In genomic region chr1:110390692-110391232, GRCh38 we compare ENCODE assay signal across 9 cellular contexts. TPM values are rescaled to one million over a fixed set of nuclear protein-coding genes. Genes with fewer than 3 reads are reported as not detected.
DNase-seq lines count a peak whose midpoint lies in the region; ATAC-seq and TF ChIP-seq lines count a peak whose summit lies in the region.
"Had no signal": no experiment of that assay in that cellular context is flagged by ENCODE, and none has a peak within 500 bp of the region (broad histone marks: within the 10 kb centered on the region; RNA-seq: fewer than 3 reads in every experiment).

SLC16A4 (minus strand) TSS chr1:110391026; CDS start chr1:110389323, 1,703 bp downstream.

- H3K9me3 Mint-ChIP-seq in memory B cell, result no peaks in the 10 kb centered on the region
- H3K9me3 Mint-ChIP-seq in CD8-positive, alpha-beta T cell, result no peaks in the 10 kb centered on the region

- peaks cover 32% of the 10 kb centered on the region for H3K4me1 Mint-ChIP-seq in memory B cell
- no peaks in the 10 kb centered on the region for H3K4me1 Mint-ChIP-seq in CD8-positive, alpha-beta T cell (ENCODE audit: low read depth)

- H3K27ac ChIP-seq in upper lobe of right lung, result peak within 1 kb of the TSS; percentile 27
- H3K27ac ChIP-seq in CD8-positive, alpha-beta T cell (ENCODE audit: low read depth, low read length), result no peak within 1 kb of the TSS
- no peak within 1 kb of the TSS for H3K27ac ChIP-seq in PC-3 (ENCODE audit: low read length)
- H3K27ac ChIP-seq: cardiac muscle cell had no signal

- H2AFZ ChIP-seq in PC-3 (ENCODE audit: low read length), result no peak within 1 kb of the TSS

- TF ChIP-seq CTCF in upper lobe of right lung (IDR thresholded peaks at IDR 0.05) (no peak), PC-3 (conservative IDR thresholded peaks at IDR 0.05; ENCODE audit: low read depth, low read length) (no peak)
- no peak for TF ChIP-seq CTCF in CD8-positive, alpha-beta T cell (IDR thresholded peaks at IDR 0.05)

- H3K27me3 ChIP-seq in upper lobe of right lung (no peaks in the 10 kb centered on the region), PC-3 (ENCODE audit: low read length) (no peaks in the 10 kb centered on the region)
- H3K27me3 ChIP-seq in CD8-positive, alpha-beta T cell (ENCODE audit: insufficient read depth, low read length), result no peaks in the 10 kb centered on the region
- H3K27me3 ChIP-seq: cardiac muscle cell had no signal

- BruUV-seq in PC-3 (replicated peaks; lab: Mats Ljungman, UMichigan), result no TSS peak

- no peaks in the 10 kb centered on the region for H3K27me3 Mint-ChIP-seq in memory B cell
- no peaks in the 10 kb centered on the region for H3K27me3 Mint-ChIP-seq in CD8-positive, alpha-beta T cell (ENCODE audit: low read depth)

- POLR2A ChIA-PET in CD8-positive, alpha-beta T cell (lab: Charles Lee), result no interaction called here
- POLR2A ChIA-PET in PC-3 (lab: Charles Lee; ENCODE audit: unreplicated experiment), result no interaction called here

- H3K4me3 ChIP-seq in upper lobe of right lung (peak within 1 kb of the TSS; percentile 34), PC-3 (ENCODE audit: low read length) (no peak within 1 kb of the TSS)
- no peak within 1 kb of the TSS for H3K4me3 ChIP-seq in CD8-positive, alpha-beta T cell (ENCODE audit: low read depth, low read length)
- H3K4me3 ChIP-seq: cardiac muscle cell had no signal

- H3K79me2 ChIP-seq in PC-3 (ENCODE audit: low read length), result no peaks in the 10 kb centered on the region

- H3K4me2 ChIP-seq in PC-3 (ENCODE audit: low read length), result no peak within 1 kb of the TSS

- H3K27ac Mint-ChIP-seq in memory B cell, result peak within 1 kb of the TSS; percentile 55
- H3K27ac Mint-ChIP-seq in CD8-positive, alpha-beta T cell, result no peak within 1 kb of the TSS

- CTCF ChIA-PET in CD8-positive, alpha-beta T cell (lab: Charles Lee), result no interaction called here
- CTCF ChIA-PET in PC-3 (lab: Charles Lee), result no interaction called here

- H3K4me1 ChIP-seq in upper lobe of right lung, result no peaks in the 10 kb centered on the region
- H3K4me1 ChIP-seq in CD8-positive, alpha-beta T cell (ENCODE audit: insufficient read depth, low read length), result no peaks in the 10 kb centered on the region
- H3K4me1 ChIP-seq in PC-3 (ENCODE audit: insufficient read depth, low read length), result peaks cover 26% of the 10 kb centered on the region

- peak; percentile 77 for DNase-seq in NCI-H1694 treated with DMSO at 0.1 percent for 48 hours (lab: John Stamatoyannopoulos, UW)
- DNase-seq in ecto neural progenitor cell (ENCODE audit: low spot score), result peak; percentile 53
- no peak for DNase-seq in memory B cell (ENCODE audit: low spot score in 2 of 2)
- no peak for DNase-seq in upper lobe of right lung
- DNase-seq in CD8-positive, alpha-beta T cell, result no peak
- no peak for DNase-seq in PC-3
- no peak for DNase-seq in NCI-H1930 (lab: John Stamatoyannopoulos, UW)

- peak within 1 kb of the TSS; percentile 59 for H3K4me3 Mint-ChIP-seq in memory B cell
- H3K4me3 Mint-ChIP-seq in CD8-positive, alpha-beta T cell, result no peak within 1 kb of the TSS

- no peak within 1 kb of the TSS for H3K9ac ChIP-seq in PC-3 (ENCODE audit: low read length)

- H3K36me3 ChIP-seq in upper lobe of right lung (no peaks in the 10 kb centered on the region), PC-3 (ENCODE audit: low read depth, low read length) (no peaks in the 10 kb centered on the region)
- H3K36me3 ChIP-seq in CD8-positive, alpha-beta T cell (ENCODE audit: insufficient read depth, low read length), result no peaks in the 10 kb centered on the region
- H3K36me3 ChIP-seq: cardiac muscle cell had no signal

- no peaks in the 10 kb centered on the region for H3K9me2 ChIP-seq in PC-3 (replicated peaks; ENCODE audit: low read length)

- TF ChIP-seq POLR2A in GM18505 (IDR thresholded peaks at IDR 0.05; ENCODE audit: borderline replicate concordance, extremely low read depth, insufficient read depth, insufficient read length), result no peak

- peaks cover 10% of the 10 kb centered on the region for H3F3A ChIP-seq in PC-3 (ENCODE audit: low read length, unreplicated experiment)

- H3K36me3 Mint-ChIP-seq in memory B cell, result peaks cover 7% of the 10 kb centered on the region
- H3K36me3 Mint-ChIP-seq in CD8-positive, alpha-beta T cell, result peaks cover 20% of the 10 kb centered on the region

- intact Hi-C loops in upper lobe of right lung (cut with DNase I), result no loop called here
- intact Hi-C loops in CD8-positive, alpha-beta T cell (cut with DNase I, micrococcal nuclease), result no loop called here
- intact Hi-C loops in PC-3 (cut with micrococcal nuclease), result loop anchor here (5.0 kb wide), 2 partner anchors 33 to 53 kb away; partner anchors contain the start of gene RBM15

- H4K20me1 ChIP-seq in PC-3 (ENCODE audit: low read length), result no peaks in the 10 kb centered on the region

- no peaks in the 10 kb centered on the region for H3K9me3 ChIP-seq in upper lobe of right lung
- no peaks in the 10 kb centered on the region for H3K9me3 ChIP-seq in CD8-positive, alpha-beta T cell (ENCODE audit: low read length)
- H3K9me3 ChIP-seq in PC-3 (ENCODE audit: low read length), result no peaks in the 10 kb centered on the region

- ATAC-seq in memory B cell (ENCODE audit: low read depth) (no peak), upper lobe of right lung (peak; percentile 78), PC-3 (no peak), GM18505 (IDR thresholded peaks at IDR 0.05; ENCODE audit: unreplicated experiment) (no peak)
- no peak for ATAC-seq in CD8-positive, alpha-beta T cell

RNA-seq across cellular contexts. Expression of gene SLC16A4, which starts in this region (rescaled TPM):
- 15.9 TPM for total RNA-seq in upper lobe of right lung
- total RNA-seq in CD8-positive, alpha-beta T cell, result under 1 TPM in 1 of 2 experiments, not detected in 1; 0.24 TPM
- 0.22 and 0.29 TPM in 2 replicates for total RNA-seq in PC-3 (2014; rRNA removed)

Comparison
In these comparisons a context has a peak if more than half of its experiments do, and no peak if none do; other contexts are left out.
1. RNA of gene SLC16A4 (total RNA-seq): 15.9 TPM in upper lobe of right lung (single experiment); 0.24 TPM in CD8-positive, alpha-beta T cell and 0.22 to 0.29 TPM in PC-3; every median in the first group is over 10 times any median in the second.
2. DNase-seq: peak in NCI-H1694 treated with DMSO at 0.1 percent for 48 hours (single experiment) and ecto neural progenitor cell (single experiment); none in memory B cell (0 of 2), upper lobe of right lung (single experiment), CD8-positive, alpha-beta T cell (0 of 7), PC-3 (single experiment) and NCI-H1930 (0 of 2).